In genomic region chr3:49984424-49984823, GRCh38 we compare ENCODE assay signal across 31 cellular contexts.
"Had no signal": no experiment of that assay in that cellular context is flagged by ENCODE, and none has a peak within 500 bp of the region (broad histone marks: within the 10 kb centered on the region; RNA-seq: fewer than 3 reads in every experiment).

No MANE protein-coding gene starts in this region.

- H3K27ac ChIP-seq: left lung, lower lobe of right lung, neural progenitor cell, neutrophil, parathyroid adenoma, right atrium auricular region, right lobe of liver, suprapubic skin, thoracic aorta, tibial artery, upper lobe of right lung had no signal

- H3K4me1 ChIP-seq: left lung, lower lobe of right lung, neural progenitor cell, parathyroid adenoma, right atrium auricular region, right lobe of liver, suprapubic skin, tibial artery, upper lobe of right lung had no signal

- ATAC-seq: left colon, left lung, lower lobe of right lung, natural killer cell, right lobe of liver, upper lobe of right lung had no signal

- H3K4me1 Mint-ChIP-seq: mesothelial cell of epicardium, natural killer cell, nephron progenitor cell had no signal

- H3K27ac Mint-ChIP-seq: mesothelial cell of epicardium; progenitor cell of endocrine pancreas; stimulated activated naive CD8-positive, alpha-beta T cell treated with anti-CD3 and anti-CD28 coated beads, Interleukin-15, Interleukin-2, amounts not matched to agents 100 ng/mL and 50 ng/mL, for 24 hours had no signal

- H3K9me3 Mint-ChIP-seq: mesothelial cell of epicardium; naive B cell; natural killer cell; nephron progenitor cell; neural progenitor cell; stimulated activated naive CD8-positive, alpha-beta T cell treated with anti-CD3 and anti-CD28 coated beads, Interleukin-15, Interleukin-2, amounts not matched to agents 100 ng/mL and 50 ng/mL, for 24 hours had no signal

- H3K4me3 ChIP-seq: left lung, lower lobe of right lung, neural progenitor cell, right atrium auricular region, right lobe of liver, smooth muscle cell, suprapubic skin, thoracic aorta, tibial artery, upper lobe of right lung had no signal

- H3K9me3 ChIP-seq: left lung, lower lobe of right lung, neutrophil, right atrium auricular region, right lobe of liver, suprapubic skin, thoracic aorta, tibial artery, upper lobe of right lung had no signal

- H3K4me3 Mint-ChIP-seq: mesothelial cell of epicardium; naive B cell; natural killer cell; nephron progenitor cell; neural progenitor cell; stimulated activated naive CD8-positive, alpha-beta T cell treated with anti-CD3 and anti-CD28 coated beads, Interleukin-15, Interleukin-2, amounts not matched to agents 100 ng/mL and 50 ng/mL, for 24 hours had no signal

- DNase-seq: hippocampal formation; kidney; left colon; left lung; lower lobe of right lung; mammary epithelial cell; mesenchymal stem cell; naive B cell; natural killer cell; nephron progenitor cell; occipital lobe; right lobe of liver; stimulated activated CD4-positive, alpha-beta T cell treated with anti-CD3 and anti-CD28 coated beads, Interleukin-1b, Interleukin-23, amount 100 ng/mL, for 48 hours; stimulated activated CD4-positive, alpha-beta T cell treated with anti-CD3 and anti-CD28 coated beads, Interleukin-2, amount 100 ng/mL, for 48 hours; stimulated activated CD4-positive, alpha-beta T cell treated with anti-CD3 and anti-CD28 coated beads, Interleukin-4, amount 100 ng/mL, for 4 hours; stimulated activated CD8-positive, alpha-beta memory T cell treated with anti-CD3 and anti-CD28 coated beads, Interleukin-4, amount 100 ng/mL, for 48 hours; stimulated activated naive CD4-positive, alpha-beta T cell; tibial artery; trophoblast cell; upper lobe of right lung had no signal

- H3K36me3 ChIP-seq: neural progenitor cell had no signal

- FAIRE-seq: kidney, urothelium cell line had no signal

- H3K36me3 Mint-ChIP-seq: naive B cell, natural killer cell had no signal

- H3K27me3 ChIP-seq: left lung, neural progenitor cell, neutrophil, right atrium auricular region, right lobe of liver, suprapubic skin, tibial artery, upper lobe of right lung had no signal

- H3K27me3 Mint-ChIP-seq: naive B cell; progenitor cell of endocrine pancreas; stimulated activated naive CD8-positive, alpha-beta T cell treated with anti-CD3 and anti-CD28 coated beads, Interleukin-15, Interleukin-2, amounts not matched to agents 100 ng/mL and 50 ng/mL, for 24 hours had no signal
